ENCODE assay signal across 10 cellular contexts in the genomic region with DNA sequence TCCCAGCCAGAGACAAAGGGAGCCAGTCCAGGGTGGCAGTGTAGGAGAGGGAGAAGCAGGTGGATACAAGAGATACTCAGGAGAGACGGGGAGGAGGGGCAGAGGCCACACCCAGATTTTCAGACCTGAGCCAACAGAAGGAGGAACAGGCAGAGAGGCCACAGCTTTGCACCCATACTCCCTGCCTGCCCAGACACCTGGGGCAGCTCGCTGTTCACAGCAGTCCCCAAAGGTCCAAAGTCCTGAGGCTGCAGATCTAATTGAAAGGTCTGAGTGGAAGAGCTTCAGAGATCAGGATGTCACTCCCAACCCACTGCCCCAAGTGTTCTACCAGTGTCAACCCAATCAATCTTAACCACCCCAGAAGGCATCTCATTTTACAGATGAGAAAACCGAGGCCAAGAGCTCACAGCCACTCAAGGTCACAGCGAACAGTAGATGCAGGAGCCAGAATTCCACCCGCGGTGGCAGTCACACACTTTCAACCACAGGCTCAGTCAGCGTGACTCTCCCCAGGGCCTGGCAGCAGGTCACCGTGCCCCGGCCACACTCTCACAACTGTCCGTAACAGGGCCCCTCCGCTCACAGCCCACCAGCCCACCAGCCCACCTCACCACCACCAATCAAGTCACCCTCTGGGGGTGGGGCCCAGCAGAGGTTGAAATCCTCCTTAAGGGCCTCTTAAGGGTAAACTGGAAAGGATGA. TPM values are rescaled to one million over a fixed set of nuclear protein-coding genes. Genes with fewer than 3 reads are reported as not detected.
DNase-seq lines count a peak whose midpoint lies in the region; ATAC-seq and TF ChIP-seq lines count a peak whose summit lies in the region.
"Had no signal": no experiment of that assay in that cellular context is flagged by ENCODE, and none has a peak within 500 bp of the region (broad histone marks: within the 10 kb centered on the region; RNA-seq: fewer than 3 reads in every experiment).

No MANE protein-coding gene starts in this region.

- peaks cover 15% of the 10 kb centered on the region for H3K36me3 Mint-ChIP-seq in dendritic cell treated with granulocyte-macrophage colony-stimulating factor and Interleukin-4, amounts not matched to agents 40 ng/mL and 50 ng/mL, for 4 days (ENCODE audit: low read depth)
- H3K36me3 Mint-ChIP-seq in progenitor cell of endocrine pancreas (ENCODE audit: insufficient read depth): no peaks in the 10 kb centered on the region

- no peaks in the 10 kb centered on the region for H3K9me3 Mint-ChIP-seq in dendritic cell treated with granulocyte-macrophage colony-stimulating factor and Interleukin-4, amounts not matched to agents 40 ng/mL and 50 ng/mL, for 4 days
- no peaks in the 10 kb centered on the region for H3K9me3 Mint-ChIP-seq in progenitor cell of endocrine pancreas (ENCODE audit: low read depth)

- peaks cover 97% of the 10 kb centered on the region for H3K4me1 Mint-ChIP-seq in dendritic cell treated with granulocyte-macrophage colony-stimulating factor and Interleukin-4, amounts not matched to agents 40 ng/mL and 50 ng/mL, for 4 days (ENCODE audit: low read depth)
- peaks cover 31% of the 10 kb centered on the region for H3K4me1 Mint-ChIP-seq in progenitor cell of endocrine pancreas (ENCODE audit: low read depth)

- ATAC-seq in GM18868 (IDR thresholded peaks at IDR 0.05; ENCODE audit: unreplicated experiment) (no peak), GM21360 (IDR thresholded peaks at IDR 0.05; ENCODE audit: unreplicated experiment) (no peak)

- no peak overlapping the region for H3K4me3 Mint-ChIP-seq in dendritic cell treated with granulocyte-macrophage colony-stimulating factor and Interleukin-4, amounts not matched to agents 40 ng/mL and 50 ng/mL, for 4 days
- H3K4me3 Mint-ChIP-seq in progenitor cell of endocrine pancreas (ENCODE audit: low read depth): no peak overlapping the region

- TF ChIP-seq CTCF in progenitor cell of endocrine pancreas (IDR thresholded peaks at IDR 0.05; ENCODE audit: unreplicated experiment): no peak

- intact Hi-C loops in dendritic cell treated with granulocyte-macrophage colony-stimulating factor and Interleukin-4, amounts not matched to agents 40 ng/mL and 50 ng/mL, for 4 days (cut with micrococcal nuclease): no loop called here

- peak overlapping the region; percentile 72 for H3K27ac Mint-ChIP-seq in dendritic cell treated with granulocyte-macrophage colony-stimulating factor and Interleukin-4, amounts not matched to agents 40 ng/mL and 50 ng/mL, for 4 days
- peak overlapping the region; percentile 58 for H3K27ac Mint-ChIP-seq in progenitor cell of endocrine pancreas

- H3K27me3 Mint-ChIP-seq in dendritic cell treated with granulocyte-macrophage colony-stimulating factor and Interleukin-4, amounts not matched to agents 40 ng/mL and 50 ng/mL, for 4 days: no peaks in the 10 kb centered on the region
- no peaks in the 10 kb centered on the region for H3K27me3 Mint-ChIP-seq in progenitor cell of endocrine pancreas

- peak; percentile 83 for DNase-seq in COLO668 (lab: John Stamatoyannopoulos, UW; ENCODE audit: unreplicated experiment)
- DNase-seq in NCI-H524 treated with DMSO at 0.1 percent for 48 hours (lab: John Stamatoyannopoulos, UW): peak; percentile 9
- no peak for DNase-seq in progenitor cell of endocrine pancreas (ENCODE audit: low spot score, unreplicated experiment)
- no peak for DNase-seq in cortex of kidney (lab: John Stamatoyannopoulos, UW)
- no peak for DNase-seq in SHP77 (lab: John Stamatoyannopoulos, UW)
- DNase-seq: hypothalamus, NCI-H82 had no signal

RNA-seq across cellular contexts. Expression of a gene that starts 33.4 kb away (rescaled TPM):
- total RNA-seq in progenitor cell of endocrine pancreas: 92.6 and 105 TPM in 2 replicates

Comparison
In these comparisons a context has a peak if more than half of its experiments do, and no peak if none do; other contexts are left out.
1. DNase-seq: peak in COLO668 (single experiment) and NCI-H524 treated with DMSO at 0.1 percent for 48 hours (single experiment); none in progenitor cell of endocrine pancreas (single experiment), cortex of kidney (single experiment) and SHP77 (0 of 2).